8 cellular contexts compared by ENCODE assay signal in genomic region chr22:37659066-37659896, GRCh38. TPM values are rescaled to one million over a fixed set of nuclear protein-coding genes. Genes with fewer than 3 reads are reported as not detected.
DNase-seq lines count a peak whose midpoint lies in the region; ATAC-seq and TF ChIP-seq lines count a peak whose summit lies in the region.

No MANE protein-coding gene starts in this region.

- no peak for TF ChIP-seq POLR2A in spleen (IDR thresholded peaks at IDR 0.05)

- in situ Hi-C loops in GM13976 (cut with MboI; ENCODE audit: low sequenced_read_pairs, unreplicated experiment) = no loop called here

- H3K4me3 Mint-ChIP-seq in activated T-helper 1 cell treated with anti-CD3 and anti-CD28 coated beads, Interleukin-12 subunit alpha, Interleukin-12 subunit beta, Interleukin-2, Interleukin-4 antibody, amounts not matched to agents 30 ng/mL and 10 ng/mL and 1 ng/mL, durations not matched to agents 14 hours and 24 hours and 36 hours = peak overlapping the region; percentile 89

- TF ChIP-seq CTCF in spleen (IDR thresholded peaks at IDR 0.05 in 8 of 11, conservative IDR thresholded peaks at IDR 0.05 in 3 of 11) (no peak), GM13976 (IDR thresholded peaks at IDR 0.05; ENCODE audit: borderline replicate concordance, control extremely low read depth, extremely low read depth, insufficient read depth, missing control alignments) (no peak)

- H3K9me3 ChIP-seq in iPS DF 6.9 (ENCODE audit: control insufficient read depth, insufficient read depth, low read length) (no peaks in the 10 kb centered on the region), spleen (no peaks in the 10 kb centered on the region)

- H3K27me3 Mint-ChIP-seq in activated T-helper 1 cell treated with anti-CD3 and anti-CD28 coated beads, Interleukin-12 subunit alpha, Interleukin-12 subunit beta, Interleukin-2, Interleukin-4 antibody, amounts not matched to agents 30 ng/mL and 10 ng/mL and 1 ng/mL, durations not matched to agents 14 hours and 24 hours and 36 hours (ENCODE audit: insufficient read depth) = no peaks in the 10 kb centered on the region

- H3K4me1 ChIP-seq in ACC112 (ENCODE audit: control insufficient read depth, insufficient read depth, low read length, unreplicated experiment) (peaks cover 20% of the 10 kb centered on the region), iPS DF 6.9 (ENCODE audit: control insufficient read depth, insufficient read depth, low read length) (peaks cover 4% of the 10 kb centered on the region; the same call in 1 of the 2 replicates), spleen (peaks cover 19 to 55% (median 44%) of the 10 kb centered on the region in 6 donors)

- no peak for DNase-seq in activated T-helper 1 cell treated with anti-CD3 and anti-CD28 coated beads, Interleukin-12 subunit alpha, Interleukin-12 subunit beta, Interleukin-2, Interleukin-4 antibody, amounts not matched to agents 30 ng/mL and 10 ng/mL and 1 ng/mL, durations not matched to agents 14 hours and 24 hours and 36 hours (ENCODE audit: low spot score)
- no peak for DNase-seq in iPS DF 6.9 (ENCODE audit: low read depth, low spot score)
- DNase-seq in spleen = peak; percentile 90
- DNase-seq in GM13976 (ENCODE audit: low spot score) = no peak

- H3K4me3 ChIP-seq in ACC112 (ENCODE audit: low read depth, low read length) (peak overlapping the region; percentile 79), iPS DF 6.9 (ENCODE audit: low read length) (peak overlapping the region; percentile 91), spleen (peak overlapping the region; percentile 34 to 95 (median 78))

- peak overlapping the region; percentile 68 for H3K27ac Mint-ChIP-seq in activated T-helper 1 cell treated with anti-CD3 and anti-CD28 coated beads, Interleukin-12 subunit alpha, Interleukin-12 subunit beta, Interleukin-2, Interleukin-4 antibody, amounts not matched to agents 30 ng/mL and 10 ng/mL and 1 ng/mL, durations not matched to agents 14 hours and 24 hours and 36 hours

- H3K27ac ChIP-seq in ACC112 (ENCODE audit: low read depth, low read length) (no peak overlapping the region), iPS DF 6.9 (ENCODE audit: low read length) (no peak overlapping the region), spleen (peak overlapping the region in 6 of 8 donors; percentile 58 to 88 (median 84))

- no peak overlapping the region for H2AFZ ChIP-seq in ACC112 (ENCODE audit: low read length, unreplicated experiment)

- ATAC-seq in GM18519 (IDR thresholded peaks at IDR 0.05; ENCODE audit: low FRiP score, unreplicated experiment) = peak; percentile 12
- peak; percentile 8 for ATAC-seq in HG03439 (IDR thresholded peaks at IDR 0.05; ENCODE audit: unreplicated experiment)
- ATAC-seq in HG03196 (IDR thresholded peaks at IDR 0.05; ENCODE audit: unreplicated experiment) = no peak

- no CpG with 5 or more reads among the region's 68 CpGs for WGBS in iPS DF 6.9 (ENCODE audit: insufficient coverage, insufficient read length)
- 3 to 9% (median 4%) methylated on average over 28 to 68 of the region's 68 CpGs for WGBS in spleen, 5 donors

- H3K36me3 ChIP-seq in ACC112 (ENCODE audit: insufficient read depth, low read length) (no peaks in the 10 kb centered on the region), iPS DF 6.9 (ENCODE audit: control insufficient read depth, insufficient read depth, low read length) (no peaks in the 10 kb centered on the region; the same call in 1 of the 2 replicates), spleen (peaks cover 0 to 17% (median 7%) of the 10 kb centered on the region in 6 donors)

- no peaks in the 10 kb centered on the region for H3K9me3 Mint-ChIP-seq in activated T-helper 1 cell treated with anti-CD3 and anti-CD28 coated beads, Interleukin-12 subunit alpha, Interleukin-12 subunit beta, Interleukin-2, Interleukin-4 antibody, amounts not matched to agents 30 ng/mL and 10 ng/mL and 1 ng/mL, durations not matched to agents 14 hours and 24 hours and 36 hours

- H3K27me3 ChIP-seq in ACC112 (ENCODE audit: insufficient read depth, low read length) = no peaks in the 10 kb centered on the region
- no peaks in the 10 kb centered on the region for H3K27me3 ChIP-seq in iPS DF 6.9 (ENCODE audit: control insufficient read depth, insufficient read depth, low read length)
- no peaks in the 10 kb centered on the region for H3K27me3 ChIP-seq in spleen (replicated peaks in 1 of 7)

- intact Hi-C loops in activated T-helper 1 cell treated with anti-CD3 and anti-CD28 coated beads, Interleukin-12 subunit alpha, Interleukin-12 subunit beta, Interleukin-2, Interleukin-4 antibody, amounts not matched to agents 30 ng/mL and 10 ng/mL and 1 ng/mL, durations not matched to agents 14 hours and 24 hours and 36 hours (cut with micrococcal nuclease) = loop anchor here (2.0 kb wide), 1 partner anchor 1130 kb away; the partner anchor contains the start of gene EIF3D
- intact Hi-C loops in spleen (cut with DNase I; ENCODE audit: low total_unique reads) = no loop called here

- peaks cover 16% of the 10 kb centered on the region for H3K36me3 Mint-ChIP-seq in activated T-helper 1 cell treated with anti-CD3 and anti-CD28 coated beads, Interleukin-12 subunit alpha, Interleukin-12 subunit beta, Interleukin-2, Interleukin-4 antibody, amounts not matched to agents 30 ng/mL and 10 ng/mL and 1 ng/mL, durations not matched to agents 14 hours and 24 hours and 36 hours (ENCODE audit: low read depth)

- H3K79me2 ChIP-seq in ACC112 (ENCODE audit: control insufficient read depth, insufficient read depth, low read length, unreplicated experiment) = peaks cover 33% of the 10 kb centered on the region

- peaks cover 43% of the 10 kb centered on the region for H3K4me1 Mint-ChIP-seq in activated T-helper 1 cell treated with anti-CD3 and anti-CD28 coated beads, Interleukin-12 subunit alpha, Interleukin-12 subunit beta, Interleukin-2, Interleukin-4 antibody, amounts not matched to agents 30 ng/mL and 10 ng/mL and 1 ng/mL, durations not matched to agents 14 hours and 24 hours and 36 hours (ENCODE audit: low read depth)

RNA-seq across cellular contexts. Expression of gene PDXP, which starts 0.8 kb away (rescaled TPM):
- total RNA-seq in activated T-helper 1 cell treated with anti-CD3 and anti-CD28 coated beads, Interleukin-12 subunit alpha, Interleukin-12 subunit beta, Interleukin-2, Interleukin-4 antibody, amounts not matched to agents 30 ng/mL and 10 ng/mL and 1 ng/mL, durations not matched to agents 14 hours and 24 hours and 36 hours = 47.0 and 50.4 TPM in 2 replicates
- 10 to 100 TPM in 5 of 7 donors, 1 to 10 TPM in 2; 9.3 to 17.8 (median 11.2) TPM for total RNA-seq in spleen
- polyA plus RNA-seq in spleen = 10 to 100 TPM; 14.7 to 26.6 (median 15.4) TPM

RNA-seq across cellular contexts. Expression of gene LGALS1, which starts 16.2 kb away (rescaled TPM):
- total RNA-seq in activated T-helper 1 cell treated with anti-CD3 and anti-CD28 coated beads, Interleukin-12 subunit alpha, Interleukin-12 subunit beta, Interleukin-2, Interleukin-4 antibody, amounts not matched to agents 30 ng/mL and 10 ng/mL and 1 ng/mL, durations not matched to agents 14 hours and 24 hours and 36 hours = 245 and 254 TPM in 2 replicates
- 100 to 1,000 TPM; 158 to 544 (median 389) TPM for total RNA-seq in spleen
- 100 to 1,000 TPM; 371 to 519 (median 445) TPM for polyA plus RNA-seq in spleen

RNA-seq across cellular contexts. Expression of gene SH3BP1, which starts 19.8 kb away (rescaled TPM):
- 110 and 116 TPM in 2 replicates for total RNA-seq in activated T-helper 1 cell treated with anti-CD3 and anti-CD28 coated beads, Interleukin-12 subunit alpha, Interleukin-12 subunit beta, Interleukin-2, Interleukin-4 antibody, amounts not matched to agents 30 ng/mL and 10 ng/mL and 1 ng/mL, durations not matched to agents 14 hours and 24 hours and 36 hours
- 10 to 100 TPM; 38.0 to 78.9 (median 61.2) TPM for total RNA-seq in spleen
- polyA plus RNA-seq in spleen = 10 to 100 TPM; 17.7 to 51.7 (median 35.2) TPM

RNA-seq across cellular contexts. Expression of gene NOL12, which starts 26.9 kb away (rescaled TPM):
- 67.8 and 70.0 TPM in 2 replicates for total RNA-seq in activated T-helper 1 cell treated with anti-CD3 and anti-CD28 coated beads, Interleukin-12 subunit alpha, Interleukin-12 subunit beta, Interleukin-2, Interleukin-4 antibody, amounts not matched to agents 30 ng/mL and 10 ng/mL and 1 ng/mL, durations not matched to agents 14 hours and 24 hours and 36 hours
- total RNA-seq in spleen = 10 to 100 TPM; 24.0 to 55.3 (median 30.2) TPM
- 10 to 100 TPM; 28.5 to 33.9 (median 31.1) TPM for polyA plus RNA-seq in spleen

RNA-seq across cellular contexts. Expression of gene TRIOBP, which starts 37.6 kb away (rescaled TPM):
- total RNA-seq in activated T-helper 1 cell treated with anti-CD3 and anti-CD28 coated beads, Interleukin-12 subunit alpha, Interleukin-12 subunit beta, Interleukin-2, Interleukin-4 antibody, amounts not matched to agents 30 ng/mL and 10 ng/mL and 1 ng/mL, durations not matched to agents 14 hours and 24 hours and 36 hours = 32.7 and 32.9 TPM in 2 replicates
- total RNA-seq in spleen = 100 to 1,000 TPM in 5 of 7 donors, 10 to 100 TPM in 2; 69.9 to 151 (median 106) TPM
- 10 to 100 TPM; 24.6 to 62.0 (median 34.2) TPM for polyA plus RNA-seq in spleen

Comparison
In these comparisons a context has a peak if more than half of its experiments do, and no peak if none do; other contexts are left out.
1. H3K27ac ChIP-seq: peak in spleen (6 of 8); none in ACC112 (single experiment) and iPS DF 6.9 (single experiment).
2. Peak in every context shown above with its lines, with median percentiles within 50 percentile points of each other: H3K4me3 ChIP-seq.